ENCODE assay signal across 12 cellular contexts in the genomic region with DNA sequence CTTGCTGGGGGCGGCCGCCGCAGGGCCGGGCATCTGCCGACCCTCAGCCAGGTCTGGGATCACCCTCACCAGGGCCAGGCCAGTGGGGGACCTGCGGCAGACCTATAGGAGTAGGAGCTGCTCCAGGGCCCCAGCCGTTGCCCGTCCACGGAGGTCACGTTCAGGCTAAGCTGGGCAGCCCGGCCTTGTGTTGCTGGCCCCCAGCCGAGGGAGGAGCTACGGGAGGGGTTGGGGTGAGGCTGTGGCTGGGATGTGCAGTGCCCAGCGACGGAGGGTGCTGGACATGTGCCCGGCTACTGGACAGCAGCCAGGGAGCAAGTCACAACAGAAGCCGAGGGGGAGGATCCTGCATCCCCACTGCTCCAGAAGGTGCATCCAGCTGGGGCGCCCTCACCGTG. TPM values are rescaled to one million over a fixed set of nuclear protein-coding genes. Genes with fewer than 3 reads are reported as not detected.
DNase-seq lines count a peak whose midpoint lies in the region; ATAC-seq and TF ChIP-seq lines count a peak whose summit lies in the region.
"Had no signal": no experiment of that assay in that cellular context is flagged by ENCODE, and none has a peak within 500 bp of the region (broad histone marks: within the 10 kb centered on the region; RNA-seq: fewer than 3 reads in every experiment).

No MANE protein-coding gene starts in this region.

- no peaks in the 10 kb centered on the region for H3K36me3 ChIP-seq in heart left ventricle

- no peaks in the 10 kb centered on the region for H3K9me3 ChIP-seq in heart left ventricle

- peak; percentile 87 to 93 (median 88) for ATAC-seq in heart left ventricle

- TF ChIP-seq POLR2A in heart left ventricle (IDR thresholded peaks at IDR 0.05): no peak

- H3K4me3 ChIP-seq in heart left ventricle: no peak overlapping the region

- peaks cover 0 to 12% (median 3%) of the 10 kb centered on the region in 9 donors for H3K27me3 ChIP-seq in heart left ventricle

- 37 to 68% (median 48%) methylated on average over 8 to 19 of the region's 19 CpGs for WGBS in heart left ventricle, 4 donors

- peaks cover 0 to 14% (median 1%) of the 10 kb centered on the region in 12 donors for H3K4me1 ChIP-seq in heart left ventricle

- H3K27ac ChIP-seq in heart left ventricle: no peak overlapping the region

- intact Hi-C loops in heart left ventricle (cut with DNase I): loop anchor here in 1 of 10 donors (10.0 kb wide), 1 partner anchor 483 kb away; no protein-coding TSS in a partner anchor

- DNase-seq in H4 (ENCODE audit: low spot score): peak; percentile 81
- peak; percentile 43 to 68 for DNase-seq in SHP77 (lab: John Stamatoyannopoulos, UW)
- peak; percentile 77 to 89 (median 83) for DNase-seq in heart left ventricle
- DNase-seq in putamen (ENCODE audit: low spot score): peak; percentile 71
- no peak for DNase-seq in stimulated activated naive CD4-positive, alpha-beta T cell (lab: John Stamatoyannopoulos, UW)
- DNase-seq in DMS53 treated with DMSO at 0.1 percent for 48 hours (lab: John Stamatoyannopoulos, UW; ENCODE audit: unreplicated experiment): no peak
- no peak for DNase-seq in NCI-H345 (lab: John Stamatoyannopoulos, UW)
- DNase-seq in NCI-H1048 (lab: John Stamatoyannopoulos, UW): no peak
- DNase-seq: endodermal cell, NCI-H2107 had no signal

- TF ChIP-seq CTCF in heart left ventricle (IDR thresholded peaks at IDR 0.05): no peak

RNA-seq across cellular contexts. Expression of a gene that starts 39.6 kb away (rescaled TPM):
- not detected in 2 replicates for total RNA-seq in H4 (2014; rRNA removed; shearing (Covaris generic))
- total RNA-seq in heart left ventricle: not detected
- not detected for polyA plus RNA-seq in heart left ventricle
- total RNA-seq: activated CD8-positive, alpha-beta memory T cell treated with anti-CD3 and anti-CD28 coated beads for 36 hours had no signal
- polyA plus RNA-seq: CD14-positive monocyte had no signal

RNA-seq across cellular contexts. Expression of a gene that starts 50.0 kb away (rescaled TPM):
- total RNA-seq in H4 (2014; rRNA removed; shearing (Covaris generic)): 8.8 and 13.8 TPM in 2 replicates
- 100 to 1,000 TPM in 7 of 9 donors, 10 to 100 TPM in 2; 77.0 to 159 (median 132) TPM for total RNA-seq in heart left ventricle
- polyA plus RNA-seq in heart left ventricle: 10 to 100 TPM; 66.3 to 74.5 TPM

Comparison
In these comparisons a context has a peak if more than half of its experiments do, and no peak if none do; other contexts are left out.
1. DNase-seq: peak in H4 (single experiment), SHP77 (2 of 2), heart left ventricle (5 of 5) and putamen (single experiment); none in stimulated activated naive CD4-positive, alpha-beta T cell (0 of 6), DMS53 treated with DMSO at 0.1 percent for 48 hours (single experiment), NCI-H345 (single experiment) and NCI-H1048 (single experiment).